In genomic region chr5:133049726-133050048, GRCh38 we compare ENCODE assay signal across 11 cellular contexts. TPM values are rescaled to one million over a fixed set of nuclear protein-coding genes. Genes with fewer than 3 reads are reported as not detected.
DNase-seq lines count a peak whose midpoint lies in the region; ATAC-seq and TF ChIP-seq lines count a peak whose summit lies in the region.
"Had no signal": no experiment of that assay in that cellular context is flagged by ENCODE, and none has a peak within 500 bp of the region (broad histone marks: within the 10 kb centered on the region; RNA-seq: fewer than 3 reads in every experiment).

No MANE protein-coding gene starts in this region.

- CTCF ChIA-PET in activated CD8-positive, alpha-beta T cell treated with anti-CD3 and anti-CD28 coated beads, Interleukin-2, amount 10 ng/mL, durations not matched to agents 7 days and 5 days (lab: Charles Lee), result no interaction called here

- H3K14ac ChIP-seq in mesenchymal stem cell (ENCODE audit: low read length in 2 of 2), result no peak overlapping the region

- no peak overlapping the region for H3K18ac ChIP-seq in mesenchymal stem cell (ENCODE audit: low read depth in 1 of 2, low read length in 2 of 2)

- peaks cover 50 to 64% (median 58%) of the 10 kb centered on the region in 10 experiments for H3K4me1 ChIP-seq in BLaER1 treated with 17β-estradiol and CSF1 and Interleukin-3, amounts not matched to agents 10 nM and 100 nM
- peaks cover 6% of the 10 kb centered on the region for H3K4me1 ChIP-seq in mesenchymal stem cell (ENCODE audit: control insufficient read depth, insufficient read depth, low read depth, low read length)

- H3K36me3 Mint-ChIP-seq in HFFc6 (ENCODE audit: low read depth), result peaks cover 24% of the 10 kb centered on the region
- H3K36me3 Mint-ChIP-seq in activated CD8-positive, alpha-beta T cell treated with anti-CD3 and anti-CD28 coated beads, Interleukin-2, amount 10 ng/mL, durations not matched to agents 7 days and 5 days (ENCODE audit: low read depth), result peaks cover 19% of the 10 kb centered on the region

- H3K4ac ChIP-seq in mesenchymal stem cell (ENCODE audit: low read depth in 1 of 2, low read length in 2 of 2), result no peak overlapping the region

- H3K27ac ChIP-seq in BLaER1 treated with 17β-estradiol and CSF1 and Interleukin-3, amounts not matched to agents 10 nM and 100 nM, result peak overlapping the region in 9 of 11 experiments; percentile 5 to 99 (median 98); a peak in 11 of 22 replicates
- peak overlapping the region; percentile 19 for H3K27ac ChIP-seq in mesenchymal stem cell (ENCODE audit: low read length, poor library complexity, severe bottlenecking)
- H3K27ac ChIP-seq: suprapubic skin had no signal

- peak overlapping the region; percentile 90 to 100 (median 96); a peak in 20 of 22 replicates for H3K4me2 ChIP-seq in BLaER1 treated with 17β-estradiol and CSF1 and Interleukin-3, amounts not matched to agents 10 nM and 100 nM
- H3K4me2 ChIP-seq in mesenchymal stem cell (ENCODE audit: low read length, poor library complexity, severe bottlenecking), result no peak overlapping the region

- no peak overlapping the region for H2BK12ac ChIP-seq in mesenchymal stem cell (ENCODE audit: low read length in 2 of 2)

- peak overlapping the region in 1 of 11 experiments; percentile 22; a peak in 2 of 22 replicates for H3K9ac ChIP-seq in BLaER1 treated with 17β-estradiol and CSF1 and Interleukin-3, amounts not matched to agents 10 nM and 100 nM
- peak overlapping the region; percentile 2 for H3K9ac ChIP-seq in mesenchymal stem cell (ENCODE audit: low read length)

- ATAC-seq in activated CD8-positive, alpha-beta T cell treated with anti-CD3 and anti-CD28 coated beads, Interleukin-2, amount 10 ng/mL, durations not matched to agents 7 days and 5 days, result no peak
- ATAC-seq in HG03469 (IDR thresholded peaks at IDR 0.05; ENCODE audit: unreplicated experiment), result no peak
- no peak for ATAC-seq in GM18867 (IDR thresholded peaks at IDR 0.05; ENCODE audit: unreplicated experiment)

- peaks cover 6% of the 10 kb centered on the region for H3K79me1 ChIP-seq in mesenchymal stem cell (replicated peaks; ENCODE audit: low read length, poor library complexity, severe bottlenecking)

- H3K4me1 Mint-ChIP-seq in HFFc6 (ENCODE audit: low read depth), result peaks cover 46% of the 10 kb centered on the region
- H3K4me1 Mint-ChIP-seq in activated CD8-positive, alpha-beta T cell treated with anti-CD3 and anti-CD28 coated beads, Interleukin-2, amount 10 ng/mL, durations not matched to agents 7 days and 5 days (ENCODE audit: low read depth), result peaks cover 37% of the 10 kb centered on the region

- no peak for TF ChIP-seq CTCF in HFFc6 (IDR thresholded peaks at IDR 0.05)

- H3K4me3 Mint-ChIP-seq in HFFc6, result peak overlapping the region; percentile 24; the same call in 1 of the 2 replicates
- H3K4me3 Mint-ChIP-seq in activated CD8-positive, alpha-beta T cell treated with anti-CD3 and anti-CD28 coated beads, Interleukin-2, amount 10 ng/mL, durations not matched to agents 7 days and 5 days, result no peak overlapping the region

- H3K27me3 ChIP-seq in BLaER1 treated with 17β-estradiol and CSF1 and Interleukin-3, amounts not matched to agents 10 nM and 100 nM, result no peaks in the 10 kb centered on the region
- H3K27me3 ChIP-seq in mesenchymal stem cell (ENCODE audit: control insufficient read depth in 1 of 2, insufficient read depth in 1 of 2, low read length in 2 of 2), result no peaks in the 10 kb centered on the region
- H3K27me3 ChIP-seq: suprapubic skin had no signal

- peaks cover 0 to 15% (median 14%) of the 10 kb centered on the region in 11 experiments; a peak in 17 of 22 replicates for H3K36me3 ChIP-seq in BLaER1 treated with 17β-estradiol and CSF1 and Interleukin-3, amounts not matched to agents 10 nM and 100 nM
- peaks cover 0 to 8% of the 10 kb centered on the region in 2 experiments for H3K36me3 ChIP-seq in mesenchymal stem cell (ENCODE audit: control insufficient read depth in 1 of 2, insufficient read depth in 2 of 2, low read depth in 1 of 2, low read length in 2 of 2)
- H3K36me3 ChIP-seq: suprapubic skin had no signal

- no peak overlapping the region for H2BK5ac ChIP-seq in mesenchymal stem cell (ENCODE audit: low read depth, low read length, poor library complexity, severe bottlenecking)

- H3K9me3 Mint-ChIP-seq in HFFc6, result no peaks in the 10 kb centered on the region; the same call in 1 of the 2 replicates
- H3K9me3 Mint-ChIP-seq in activated CD8-positive, alpha-beta T cell treated with anti-CD3 and anti-CD28 coated beads, Interleukin-2, amount 10 ng/mL, durations not matched to agents 7 days and 5 days (ENCODE audit: insufficient read depth), result no peaks in the 10 kb centered on the region

- peaks cover 17 to 24% (median 21%) of the 10 kb centered on the region in 11 experiments; a peak in 21 of 22 replicates for H4K20me1 ChIP-seq in BLaER1 treated with 17β-estradiol and CSF1 and Interleukin-3, amounts not matched to agents 10 nM and 100 nM

- 4% methylated on average over 1 of the region's 1 CpG for WGBS in mesenchymal stem cell

- H3K9me3 ChIP-seq in BLaER1 treated with 17β-estradiol and CSF1 and Interleukin-3, amounts not matched to agents 10 nM and 100 nM (replicated peaks in 1 of 11), result peaks cover 0 to 10% (median 4%) of the 10 kb centered on the region in 11 experiments; a peak in 8 of 22 replicates
- H3K9me3 ChIP-seq in mesenchymal stem cell (ENCODE audit: control insufficient read depth, low read length), result no peaks in the 10 kb centered on the region
- H3K9me3 ChIP-seq: suprapubic skin had no signal

- H3K23ac ChIP-seq in mesenchymal stem cell (ENCODE audit: low read length in 2 of 2), result no peak overlapping the region

- H3K4me3 ChIP-seq in BLaER1 treated with 17β-estradiol and CSF1 and Interleukin-3, amounts not matched to agents 10 nM and 100 nM, result no peak overlapping the region; a peak in 1 of 20 replicates
- no peak overlapping the region for H3K4me3 ChIP-seq in mesenchymal stem cell (ENCODE audit: insufficient read depth in 1 of 2, low read depth in 1 of 2, low read length in 2 of 2)
- H3K4me3 ChIP-seq: suprapubic skin had no signal

- H2BK15ac ChIP-seq in mesenchymal stem cell (ENCODE audit: low read depth, poor library complexity, severe bottlenecking), result no peak overlapping the region

- H3K27me3 Mint-ChIP-seq in HFFc6 (ENCODE audit: insufficient read depth), result no peaks in the 10 kb centered on the region; the same call in none of the 2 replicates
- no peaks in the 10 kb centered on the region for H3K27me3 Mint-ChIP-seq in activated CD8-positive, alpha-beta T cell treated with anti-CD3 and anti-CD28 coated beads, Interleukin-2, amount 10 ng/mL, durations not matched to agents 7 days and 5 days (ENCODE audit: low read depth)

- POLR2A ChIA-PET in activated CD8-positive, alpha-beta T cell treated with anti-CD3 and anti-CD28 coated beads, Interleukin-2, amount 10 ng/mL, durations not matched to agents 7 days and 5 days (lab: Charles Lee), result interaction anchor here (1.0 to 1.2 kb wide), 2 partner anchors 11 to 24 kb away, joined by 3 to 4 read pairs; no protein-coding TSS in a partner anchor

- H3K27ac Mint-ChIP-seq in HFFc6, result peak overlapping the region; percentile 70
- peak overlapping the region; percentile 60 for H3K27ac Mint-ChIP-seq in activated CD8-positive, alpha-beta T cell treated with anti-CD3 and anti-CD28 coated beads, Interleukin-2, amount 10 ng/mL, durations not matched to agents 7 days and 5 days

- no peak overlapping the region for H2BK120ac ChIP-seq in mesenchymal stem cell (ENCODE audit: low read depth, low read length)

- no peak for DNase-seq in HFFc6
- DNase-seq in activated CD8-positive, alpha-beta T cell treated with anti-CD3 and anti-CD28 coated beads, Interleukin-2, amount 10 ng/mL, durations not matched to agents 7 days and 5 days, result no peak
- DNase-seq in mesenchymal stem cell, result no peak
- DNase-seq in 8988T, result no peak
- no peak for DNase-seq in HCEC 1CT
- DNase-seq: head of caudate nucleus, SIG-M5 had no signal

- H4K8ac ChIP-seq in mesenchymal stem cell (ENCODE audit: low read length), result no peak overlapping the region

- H2AK5ac ChIP-seq in mesenchymal stem cell (ENCODE audit: low read length, severe bottlenecking), result no peak overlapping the region

- no peak overlapping the region for H4K91ac ChIP-seq in mesenchymal stem cell (ENCODE audit: low read length)

- H2AFZ ChIP-seq in mesenchymal stem cell (ENCODE audit: low read depth, low read length), result no peak overlapping the region

RNA-seq across cellular contexts. Expression of gene HSPA4, which starts 2.1 kb away (rescaled TPM):
- total RNA-seq in HFFc6 (2021; fragmentation: NEBNext Ultra II Directional; extraction: Animal tissue kit (Norgen Biotek cat#: 25700)), result 100 to 1,000 TPM; 181 to 235 (median 214) TPM
- total RNA-seq in activated CD8-positive, alpha-beta T cell treated with anti-CD3 and anti-CD28 coated beads, Interleukin-2, amount 10 ng/mL, durations not matched to agents 7 days and 5 days, result 100 to 1,000 TPM; 106 to 108 TPM
- 154 TPM for polyA plus RNA-seq in mesenchymal stem cell (2013, experiment 1 of 2)
- polyA plus RNA-seq in mesenchymal stem cell (2013, experiment 2 of 2), result 164 TPM

RNA-seq across cellular contexts. Expression of gene ZCCHC10, which starts 23.3 kb away (rescaled TPM):
- 10 to 100 TPM; 11.0 to 19.8 (median 17.4) TPM for total RNA-seq in HFFc6 (2021; fragmentation: NEBNext Ultra II Directional; extraction: Animal tissue kit (Norgen Biotek cat#: 25700))
- 10 to 100 TPM; 27.2 to 29.5 TPM for total RNA-seq in activated CD8-positive, alpha-beta T cell treated with anti-CD3 and anti-CD28 coated beads, Interleukin-2, amount 10 ng/mL, durations not matched to agents 7 days and 5 days
- 37.4 TPM for polyA plus RNA-seq in mesenchymal stem cell (2013, experiment 1 of 2)
- polyA plus RNA-seq in mesenchymal stem cell (2013, experiment 2 of 2), result 36.9 TPM
